ENCODE assay signal across 1 cellular context in the genomic region with DNA sequence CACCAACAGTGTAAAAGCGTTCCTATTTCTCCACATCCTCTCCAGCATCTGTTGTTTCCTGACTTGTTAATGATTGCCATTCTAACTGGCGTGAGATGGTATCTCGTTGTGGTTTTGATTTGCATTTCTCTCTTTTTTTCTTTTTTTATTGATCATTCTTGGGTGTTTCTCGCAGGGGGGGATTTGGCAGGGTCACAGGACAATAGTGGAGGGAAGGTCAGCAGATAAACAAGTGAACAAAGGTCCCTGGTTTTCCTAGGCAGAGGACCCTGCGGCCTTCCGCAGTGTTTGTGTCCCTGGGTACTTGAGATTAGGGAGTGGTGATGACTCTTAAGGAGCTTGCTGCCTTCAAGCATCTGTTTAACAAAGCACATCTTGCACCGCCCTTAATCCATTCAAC.
TF ChIP-seq lines count a peak whose summit lies in the region.
"Not testable (repeated sequence)": the region's sequence is repeated elsewhere in the genome, so short reads cannot be mapped to it uniquely, and the experiment has no call there.

No MANE protein-coding gene starts in this region.

TF ChIP-seq in HepG2, 621 proteins besides CTCF, POLR2A, EP300 and RAD21:
- TF ChIP-seq SOX13, SOX6, FOXP1 (IDR thresholded peaks at IDR 0.05): not testable (repeated sequence)
- peak in 1 of 2 experiments; percentile 66; a peak in 2 of 4 replicates for TF ChIP-seq SOX13 (CRISPR knock-in tag; conservative IDR thresholded peaks at IDR 0.05 in 1 of 2, IDR thresholded peaks at IDR 0.05 in 1 of 2)
- TF ChIP-seq RARA (CRISPR knock-in tag; IDR thresholded peaks at IDR 0.05): peak; percentile 55
- TF ChIP-seq SOX5 (CRISPR knock-in tag; IDR thresholded peaks at IDR 0.05; ENCODE audit: borderline replicate concordance): peak; percentile 53; the same call in 1 of the 2 replicates
- TF ChIP-seq, protein P1, sequence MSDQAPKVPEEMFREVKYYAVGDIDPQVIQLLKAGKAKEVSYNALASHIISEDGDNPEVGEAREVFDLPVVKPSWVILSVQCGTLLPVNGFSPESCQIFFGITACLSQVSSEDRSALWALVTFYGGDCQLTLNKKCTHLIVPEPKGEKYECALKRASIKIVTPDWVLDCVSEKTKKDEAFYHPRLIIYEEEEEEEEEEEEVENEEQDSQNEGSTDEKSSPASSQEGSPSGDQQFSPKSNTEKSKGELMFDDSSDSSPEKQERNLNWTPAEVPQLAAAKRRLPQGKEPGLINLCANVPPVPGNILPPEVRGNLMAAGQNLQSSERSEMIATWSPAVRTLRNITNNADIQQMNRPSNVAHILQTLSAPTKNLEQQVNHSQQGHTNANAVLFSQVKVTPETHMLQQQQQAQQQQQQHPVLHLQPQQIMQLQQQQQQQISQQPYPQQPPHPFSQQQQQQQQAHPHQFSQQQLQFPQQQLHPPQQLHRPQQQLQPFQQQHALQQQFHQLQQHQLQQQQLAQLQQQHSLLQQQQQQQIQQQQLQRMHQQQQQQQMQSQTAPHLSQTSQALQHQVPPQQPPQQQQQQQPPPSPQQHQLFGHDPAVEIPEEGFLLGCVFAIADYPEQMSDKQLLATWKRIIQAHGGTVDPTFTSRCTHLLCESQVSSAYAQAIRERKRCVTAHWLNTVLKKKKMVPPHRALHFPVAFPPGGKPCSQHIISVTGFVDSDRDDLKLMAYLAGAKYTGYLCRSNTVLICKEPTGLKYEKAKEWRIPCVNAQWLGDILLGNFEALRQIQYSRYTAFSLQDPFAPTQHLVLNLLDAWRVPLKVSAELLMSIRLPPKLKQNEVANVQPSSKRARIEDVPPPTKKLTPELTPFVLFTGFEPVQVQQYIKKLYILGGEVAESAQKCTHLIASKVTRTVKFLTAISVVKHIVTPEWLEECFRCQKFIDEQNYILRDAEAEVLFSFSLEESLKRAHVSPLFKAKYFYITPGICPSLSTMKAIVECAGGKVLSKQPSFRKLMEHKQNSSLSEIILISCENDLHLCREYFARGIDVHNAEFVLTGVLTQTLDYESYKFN (CRISPR knock-in tag; conservative IDR thresholded peaks at IDR 0.05): 0 out of 2 replicates have a peak, but pooled peaks have one; percentile 21
- peak; percentile 86 for TF ChIP-seq BCL6 (CRISPR knock-in tag; IDR thresholded peaks at IDR 0.05)
- peak; percentile 22; the same call in 1 of the 2 replicates for TF ChIP-seq SOX6 (CRISPR knock-in tag; IDR thresholded peaks at IDR 0.05)
- peak; percentile 52; the same call in 1 of the 2 replicates for TF ChIP-seq FOXP1 (CRISPR knock-in tag; IDR thresholded peaks at IDR 0.05)
- TF ChIP-seq FOXP4 (CRISPR knock-in tag; IDR thresholded peaks at IDR 0.05): peak; percentile 22; the same call in 1 of the 2 replicates
